ENCODE assay signal across 10 cellular contexts in the genomic region with DNA sequence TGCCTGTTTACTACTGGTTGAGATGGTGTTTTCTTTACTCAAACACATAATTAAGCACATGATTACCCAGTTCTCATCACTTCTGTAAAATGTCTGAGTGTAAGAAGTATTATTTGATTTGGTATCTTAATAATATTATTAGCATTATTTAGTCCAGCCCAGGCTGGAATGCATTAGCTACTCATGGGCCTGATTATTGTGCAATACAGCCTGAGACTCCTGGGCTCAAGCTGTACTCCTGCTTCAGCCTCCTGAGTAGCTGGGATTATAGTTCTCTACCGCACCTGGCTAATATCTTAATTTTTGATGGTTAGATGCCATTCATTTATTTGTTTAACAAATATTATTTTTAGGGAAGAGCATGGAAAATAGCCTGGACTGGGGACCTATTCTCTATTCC.
"Had no signal": no experiment of that assay in that cellular context is flagged by ENCODE, and none has a peak within 500 bp of the region (broad histone marks: within the 10 kb centered on the region; RNA-seq: fewer than 3 reads in every experiment).

No MANE protein-coding gene starts in this region.

- H3K4me3 ChIP-seq: GM23248, GM23338, HAP-1 had no signal

- H3K9me3 ChIP-seq: HAP-1 had no signal

- FAIRE-seq: H54 had no signal

- H2AFZ ChIP-seq: GM23248, GM23338 had no signal

- DNase-seq: GM23248, GOT3, H7, H9, HCEC 1CT, HFFc6 had no signal

- H3K4me1 ChIP-seq: HAP-1 had no signal

- H3K27ac ChIP-seq: GM23248 had no signal

- ATAC-seq: GM23338, HCT116 had no signal

- H3K36me3 ChIP-seq: HAP-1 had no signal

- H3K9ac ChIP-seq: GM23248 had no signal

- H3K4me2 ChIP-seq: GM23338 had no signal
